ENCODE assay signal across 8 cellular contexts in the genomic region with DNA sequence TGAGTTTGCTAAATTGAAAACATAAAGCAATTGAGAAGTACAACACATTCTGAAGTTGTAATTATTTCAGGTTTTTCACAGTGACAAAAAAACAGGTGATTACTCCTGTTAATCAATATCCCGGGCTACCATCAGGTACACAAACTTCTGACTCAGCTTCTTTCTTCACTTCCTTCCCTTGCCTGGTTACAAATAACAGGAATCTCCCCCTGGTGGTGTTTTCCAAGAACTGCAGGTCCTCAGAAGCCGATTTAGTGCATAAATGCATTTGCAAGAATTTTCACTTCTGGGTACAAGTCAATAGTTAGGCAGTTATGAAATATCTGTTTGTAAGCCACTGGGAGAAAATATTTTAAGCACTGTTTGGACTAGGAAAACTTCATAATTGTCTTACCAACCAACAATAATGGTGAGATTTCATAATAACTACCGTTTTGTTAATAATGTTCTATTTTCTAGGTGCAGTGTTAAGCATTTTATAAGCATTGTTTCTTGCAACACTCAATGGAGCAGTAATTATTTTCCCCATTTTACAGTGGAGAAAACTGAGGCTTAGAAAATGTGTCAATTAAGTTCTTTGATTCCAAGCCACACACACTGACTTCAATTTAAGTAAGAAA. TPM values are rescaled to one million over a fixed set of nuclear protein-coding genes. Genes with fewer than 3 reads are reported as not detected.
A peak's percentile ranks its signal among the peaks of the same experiment; 100 is the strongest.
DNase-seq lines count a peak whose midpoint lies in the region; ATAC-seq, FAIRE-seq and TF ChIP-seq lines count a peak whose summit lies in the region.

No MANE protein-coding gene starts in this region.

- DNase-seq in AG09319 (ENCODE audit: extremely low read depth, low read depth) (peak; percentile 70), NCI-H187 treated with DMSO at 0.1 percent for 48 hours (lab: John Stamatoyannopoulos, UW) (peak; percentile 81), ascending aorta (ENCODE audit: low spot score in 2 of 2) (peak in 1 of 2 donors; percentile 92), hypothalamus (lab: John Stamatoyannopoulos, UW) (peak in 34 of 51 donors; percentile 1 to 86 (median 54)), small intestine (peak; percentile 89)
- peak; percentile 69 for DNase-seq in T-helper 2 cell treated with Interferon-gamma antibody and Interleukin-4, amounts not matched to agents 5 μg/mL and 100 μg/mL, for 36 hours (ENCODE audit: low spot score)

- no peak overlapping the region for H3K4me3 ChIP-seq in ascending aorta
- H3K4me3 ChIP-seq in small intestine (ENCODE audit: low read depth in 1 of 2, low read length in 2 of 2) = no peak overlapping the region

- WGBS in small intestine, 3 donors = 20 to 24% (median 23%) methylated on average over 3 of the region's 3 CpGs

- peak; percentile 82 for TF ChIP-seq CTCF in AG09319 (IDR thresholded peaks at IDR 0.05; ENCODE audit: low read depth, low read length)
- TF ChIP-seq CTCF in ascending aorta (IDR thresholded peaks at IDR 0.05) = peak; percentile 89 to 93 (median 92)

- no peaks in the 10 kb centered on the region for H3K9me3 Mint-ChIP-seq in T-helper 2 cell treated with Interferon-gamma antibody and Interleukin-4, amounts not matched to agents 5 μg/mL and 100 μg/mL, for 36 hours

- H3K9me3 ChIP-seq in ascending aorta = no peaks in the 10 kb centered on the region
- no peaks in the 10 kb centered on the region for H3K9me3 ChIP-seq in small intestine (ENCODE audit: control insufficient read depth, low read depth)

- no peak overlapping the region for H3K27ac ChIP-seq in ascending aorta
- H3K27ac ChIP-seq in small intestine (ENCODE audit: low read depth in 1 of 2, low read length in 1 of 2) = no peak overlapping the region

- H3K4me3 Mint-ChIP-seq in T-helper 2 cell treated with Interferon-gamma antibody and Interleukin-4, amounts not matched to agents 5 μg/mL and 100 μg/mL, for 36 hours = no peak overlapping the region

- H3K4me1 ChIP-seq in ascending aorta = peaks cover 0 to 3% of the 10 kb centered on the region in 2 donors
- no peaks in the 10 kb centered on the region for H3K4me1 ChIP-seq in small intestine (ENCODE audit: control insufficient read depth in 2 of 2, insufficient read depth in 1 of 2, low read depth in 1 of 2, low read length in 1 of 2)

- intact Hi-C loops in ascending aorta (cut with DNase I) = loop anchor here (1.0 to 5.0 kb wide), 2 partner anchors 75 to 93 kb away; a partner anchor contains a TSS

- peaks cover 35% of the 10 kb centered on the region for H3K36me3 Mint-ChIP-seq in T-helper 2 cell treated with Interferon-gamma antibody and Interleukin-4, amounts not matched to agents 5 μg/mL and 100 μg/mL, for 36 hours (ENCODE audit: low read depth)

- H3K27ac Mint-ChIP-seq in T-helper 2 cell treated with Interferon-gamma antibody and Interleukin-4, amounts not matched to agents 5 μg/mL and 100 μg/mL, for 36 hours = no peak overlapping the region

- no peaks in the 10 kb centered on the region for H3K27me3 Mint-ChIP-seq in T-helper 2 cell treated with Interferon-gamma antibody and Interleukin-4, amounts not matched to agents 5 μg/mL and 100 μg/mL, for 36 hours (ENCODE audit: low read depth)

- ATAC-seq in GM21619 (IDR thresholded peaks at IDR 0.05; ENCODE audit: unreplicated experiment) = peak; percentile 67
- ATAC-seq in GM18873 (IDR thresholded peaks at IDR 0.05; ENCODE audit: low FRiP score, unreplicated experiment) = no peak

- peaks cover 14% of the 10 kb centered on the region for H3K4me1 Mint-ChIP-seq in T-helper 2 cell treated with Interferon-gamma antibody and Interleukin-4, amounts not matched to agents 5 μg/mL and 100 μg/mL, for 36 hours (ENCODE audit: low read depth)

- H3K36me3 ChIP-seq in ascending aorta (peaks cover 27 to 58% of the 10 kb centered on the region in 2 donors), small intestine (ENCODE audit: control insufficient read depth in 2 of 2, insufficient read depth in 2 of 2, low read length in 2 of 2) (peaks cover 3 to 28% of the 10 kb centered on the region in 2 donors)

- FAIRE-seq in small intestine (lab: Jason Lieb, UNC) = no peak

- H3K27me3 ChIP-seq in ascending aorta (no peaks in the 10 kb centered on the region), small intestine (ENCODE audit: control insufficient read depth in 2 of 2, insufficient read depth in 2 of 2, low read length in 2 of 2) (no peaks in the 10 kb centered on the region)

RNA-seq across cellular contexts. Expression of a gene that starts 12.4 kb away (rescaled TPM):
- 10.4 TPM for total RNA-seq in ascending aorta
- 10 to 100 TPM; 13.6 to 18.1 (median 17.3) TPM for polyA plus RNA-seq in small intestine
